8 cellular contexts compared by ENCODE assay signal in genomic region chr17:28950017-28950751, GRCh38. TPM values are rescaled to one million over a fixed set of nuclear protein-coding genes. Genes with fewer than 3 reads are reported as not detected.
A peak's percentile ranks its signal among the peaks of the same experiment; 100 is the strongest.
DNase-seq lines count a peak whose midpoint lies in the region; ATAC-seq and TF ChIP-seq lines count a peak whose summit lies in the region.

No MANE protein-coding gene starts in this region.

- peaks cover 57% of the 10 kb centered on the region for H3K79me2 ChIP-seq in GM23338 (replicated peaks; ENCODE audit: insufficient read depth)
- H3K79me2 ChIP-seq in parathyroid adenoma: peaks cover 32% of the 10 kb centered on the region

- H3K36me3 Mint-ChIP-seq in GM23338 (ENCODE audit: low read depth): peaks cover 34% of the 10 kb centered on the region

- H3K4me3 Mint-ChIP-seq in GM23338: peak overlapping the region; percentile 98

- peak overlapping the region; percentile 93 for H3K27ac Mint-ChIP-seq in GM23338

- intact Hi-C loops in A673 (cut with micrococcal nuclease; ENCODE audit: unreplicated experiment): no loop called here
- intact Hi-C loops in Right ventricle myocardium inferior (cut with DNase I): loop anchor here (5.0 kb wide), 2 partner anchors 303 to 613 kb away; partner anchors contain the start of genes BLTP2, IFT20 and TNFAIP1
- intact Hi-C loops in uterus (cut with DNase I; ENCODE audit: low total_unique reads): loop anchor here (5.0 kb wide), 1 partner anchor 48 kb away; the partner anchor contains the start of gene DHRS13

- H3K9ac ChIP-seq in parathyroid adenoma: peak overlapping the region; percentile 13

- no peaks in the 10 kb centered on the region for H3K9me3 ChIP-seq in A673 (ENCODE audit: low read depth, low read length, poor library complexity, severe bottlenecking)
- no peaks in the 10 kb centered on the region for H3K9me3 ChIP-seq in RWPE2 (ENCODE audit: severe bottlenecking)
- no peaks in the 10 kb centered on the region for H3K9me3 ChIP-seq in parathyroid adenoma (ENCODE audit: control insufficient read depth, low read length)
- no peaks in the 10 kb centered on the region for H3K9me3 ChIP-seq in uterus

- H3K36me3 ChIP-seq in A673 (ENCODE audit: insufficient read depth, low read length, poor library complexity, severe bottlenecking): no peaks in the 10 kb centered on the region
- H3K36me3 ChIP-seq in GM23338 (ENCODE audit: insufficient read depth): peaks cover 7% of the 10 kb centered on the region; the same call in 1 of the 2 replicates
- H3K36me3 ChIP-seq in RWPE2 (ENCODE audit: low read depth): peaks cover 23% of the 10 kb centered on the region
- H3K36me3 ChIP-seq in parathyroid adenoma (ENCODE audit: control insufficient read depth, insufficient read depth, low read length): no peaks in the 10 kb centered on the region
- H3K36me3 ChIP-seq in uterus: no peaks in the 10 kb centered on the region

- no peak overlapping the region for H2AFZ ChIP-seq in GM23338
- H2AFZ ChIP-seq in parathyroid adenoma: peak overlapping the region; percentile 71

- no peak for TF ChIP-seq CTCF in A673 (conservative IDR thresholded peaks at IDR 0.05; ENCODE audit: low read depth, low read length)
- 0 out of 4 replicates have a peak, but pooled peaks of 1 of the 2 experiments have one; percentile 7 for TF ChIP-seq CTCF in GM23338 (conservative IDR thresholded peaks at IDR 0.05; ENCODE audit: low read depth in 2 of 2)
- TF ChIP-seq CTCF in RWPE2 (IDR thresholded peaks at IDR 0.05; ENCODE audit: poor library complexity, severe bottlenecking): no peak
- TF ChIP-seq CTCF in parathyroid adenoma (IDR thresholded peaks at IDR 0.05): no peak
- TF ChIP-seq CTCF in uterus (IDR thresholded peaks at IDR 0.05): no peak

- H3K4me1 Mint-ChIP-seq in GM23338: peaks cover 26% of the 10 kb centered on the region

- H3K4me2 ChIP-seq in GM23338: peak overlapping the region; percentile 92
- H3K4me2 ChIP-seq in parathyroid adenoma (ENCODE audit: low read length): peak overlapping the region; percentile 93

- H3K4me1 ChIP-seq in A673 (ENCODE audit: insufficient read depth, low read length, poor library complexity, severe bottlenecking) (peaks cover 44% of the 10 kb centered on the region), GM23338 (ENCODE audit: insufficient read depth) (peaks cover 33% of the 10 kb centered on the region), RWPE2 (ENCODE audit: insufficient read depth, poor library complexity, severe bottlenecking) (peaks cover 29% of the 10 kb centered on the region), parathyroid adenoma (peaks cover 28% of the 10 kb centered on the region), uterus (peaks cover 0 to 3% of the 10 kb centered on the region in 2 donors)

- H3F3A ChIP-seq in GM23338 (replicated peaks; ENCODE audit: low read depth): peaks cover 17% of the 10 kb centered on the region; the same call in 1 of the 2 replicates

- CTCF ChIA-PET in A673 (lab: Charles Lee): interaction anchor here (0.5 to 2.1 kb wide), 6 partner anchors 38 to 223 kb away, joined by 4 to 14 read pairs (median 7); no protein-coding TSS in a partner anchor

- H3K27me3 ChIP-seq in A673 (replicated peaks; ENCODE audit: insufficient read depth, low read depth, low read length, poor library complexity) (no peaks in the 10 kb centered on the region), GM23338 (ENCODE audit: insufficient read depth) (no peaks in the 10 kb centered on the region), RWPE2 (ENCODE audit: insufficient read depth, poor library complexity, severe bottlenecking) (no peaks in the 10 kb centered on the region), parathyroid adenoma (ENCODE audit: control insufficient read depth, insufficient read depth, low read length) (no peaks in the 10 kb centered on the region), uterus (no peaks in the 10 kb centered on the region)

- H3K4me3 ChIP-seq in A673 (ENCODE audit: low read depth, low read length, poor library complexity, severe bottlenecking) (peak overlapping the region; percentile 88), GM23338 (peak overlapping the region; percentile 96), RWPE2 (ENCODE audit: severe bottlenecking) (peak overlapping the region; percentile 47), parathyroid adenoma (ENCODE audit: low read depth, low read length) (peak overlapping the region; percentile 88), uterus (peak overlapping the region; percentile 86 to 92)

- DNase-seq in A673 (ENCODE audit: low spot score) (peak; percentile 77), GM23338 (ENCODE audit: low spot score) (peak; percentile 83), RWPE2 (ENCODE audit: low spot score) (no peak), Right ventricle myocardium inferior (ENCODE audit: missing footprints) (peak; percentile 83), uterus (peak; percentile 46 to 54)
- peak; percentile 58 for DNase-seq in activated naive CD4-positive, alpha-beta T cell treated with anti-CD3 and anti-CD28 coated beads, Interleukin-2, amount 50 U/mL, for 16 hours

- no peak for TF ChIP-seq POLR2A in uterus (IDR thresholded peaks at IDR 0.05)

- peaks cover 35% of the 10 kb centered on the region for H4K20me1 ChIP-seq in GM23338 (replicated peaks; ENCODE audit: insufficient read depth)

- H3K27me3 Mint-ChIP-seq in GM23338 (ENCODE audit: insufficient read depth, low read depth, poor library complexity): peaks cover 4% of the 10 kb centered on the region

- ATAC-seq in GM23338 (peak; percentile 9), RWPE2 (ENCODE audit: low read depth) (no peak), Right ventricle myocardium inferior (no peak), HG02588 (IDR thresholded peaks at IDR 0.05; ENCODE audit: unreplicated experiment) (no peak)

- H3K9me2 ChIP-seq in GM23338 (ENCODE audit: insufficient read depth): no peaks in the 10 kb centered on the region

- POLR2A ChIA-PET in A673 (lab: Charles Lee; ENCODE audit: low non-redundant PET): interaction anchor here (0.7 kb wide), 2 partner anchors 167 to 223 kb away, joined by 3 to 4 read pairs; no protein-coding TSS in a partner anchor

- no peaks in the 10 kb centered on the region for H3K9me3 Mint-ChIP-seq in GM23338

- H3K27ac ChIP-seq in A673 (ENCODE audit: low read depth, low read length, poor library complexity, severe bottlenecking) (peak overlapping the region; percentile 93), GM23338 (ENCODE audit: low read depth) (peak overlapping the region; percentile 97), RWPE2 (ENCODE audit: poor library complexity, severe bottlenecking) (peak overlapping the region; percentile 86), parathyroid adenoma (peak overlapping the region; percentile 88), uterus (peak overlapping the region; percentile 92 to 93)

- no TSS peak for BruUV-seq in A673 (replicated peaks; lab: Mats Ljungman, UMichigan)

TF ChIP-seq in GM23338, 12 proteins besides CTCF, POLR2A, EP300 and RAD21:
- peak; percentile 48; the same call in 1 of the 2 replicates for TF ChIP-seq POLR2AphosphoS5 (IDR thresholded peaks at IDR 0.05; ENCODE audit: low read depth)
- TF ChIP-seq CREB1 (CRISPR knock-in tag; IDR thresholded peaks at IDR 0.05; ENCODE audit: low read depth): no peak

RNA-seq across cellular contexts. Expression of gene PHF12, which starts 1.1 kb away (rescaled TPM):
- 63.3 and 73.4 TPM in 2 replicates for total RNA-seq in A673 (2021)
- total RNA-seq in GM23338 (2014; rRNA removed; shearing (Covaris generic)): 41.0 and 45.4 TPM in 2 replicates
- polyA plus RNA-seq in GM23338 (2016; fragmentation: Nextera tagmentation; extraction: Ambion mirVana): 19.7 and 20.8 TPM in 2 replicates
- total RNA-seq in Right ventricle myocardium inferior: 18.3 TPM
- total RNA-seq in uterus: 10 to 100 TPM; 22.1 to 78.4 (median 55.2) TPM

RNA-seq across cellular contexts. Expression of gene DHRS13, which starts 47.3 kb away (rescaled TPM):
- total RNA-seq in A673 (2021) (37.3 and 41.9 TPM in 2 replicates), Right ventricle myocardium inferior (3.0 TPM), uterus (10 to 100 TPM in 3 of 4 donors, under 1 TPM in 1; 0.26 to 17.4 (median 13.6) TPM)
- total RNA-seq in GM23338 (2014; rRNA removed; shearing (Covaris generic)): 31.3 and 34.2 TPM in 2 replicates
- 5.4 and 7.0 TPM in 2 replicates for polyA plus RNA-seq in GM23338 (2016; fragmentation: Nextera tagmentation; extraction: Ambion mirVana)

RNA-seq across cellular contexts. Expression of gene FLOT2, which starts 52.7 kb away (rescaled TPM):
- total RNA-seq in A673 (2021) (79.1 and 112 TPM in 2 replicates), Right ventricle myocardium inferior (118 TPM), uterus (100 to 1,000 TPM in 1 of 4 donors, 10 to 100 TPM in 3; 31.3 to 117 (median 37.4) TPM)
- total RNA-seq in GM23338 (2014; rRNA removed; shearing (Covaris generic)): 66.1 and 66.3 TPM in 2 replicates
- polyA plus RNA-seq in GM23338 (2016; fragmentation: Nextera tagmentation; extraction: Ambion mirVana): 49.8 and 51.0 TPM in 2 replicates

RNA-seq across cellular contexts. Expression of gene SEZ6, which starts 55.6 kb away (rescaled TPM):
- total RNA-seq in A673 (2021): 1.5 and 2.6 TPM in 2 replicates
- total RNA-seq in GM23338 (2014; rRNA removed; shearing (Covaris generic)): 3.1 and 6.5 TPM in 2 replicates
- 1.0 TPM in 2 replicates for polyA plus RNA-seq in GM23338 (2016; fragmentation: Nextera tagmentation; extraction: Ambion mirVana)
- total RNA-seq in Right ventricle myocardium inferior: not detected
- total RNA-seq in uterus: under 1 TPM in 1 of 4 donors, not detected in 3; 0.07 TPM
